ENCODE assay signal across 30 cellular contexts in genomic region chr22:34427436-34427835, GRCh38.
"Had no signal": no experiment of that assay in that cellular context is flagged by ENCODE, and none has a peak within 500 bp of the region (broad histone marks: within the 10 kb centered on the region; RNA-seq: fewer than 3 reads in every experiment).

No MANE protein-coding gene starts in this region.

- H2AFZ ChIP-seq: hepatocyte had no signal

- H3K27ac Mint-ChIP-seq: activated naive CD4-positive, alpha-beta T cell treated with anti-CD3 and anti-CD28 coated beads, Interleukin-2, amount 10 ng/mL, durations not matched to agents 7 days and 5 days; activated naive CD8-positive, alpha-beta T cell treated with anti-CD3 and anti-CD28 coated beads, Interleukin-2, amount 10 ng/mL, durations not matched to agents 7 days and 5 days; activated T-helper 1 cell treated with anti-CD3 and anti-CD28 coated beads, Interleukin-12 subunit alpha, Interleukin-12 subunit beta, Interleukin-2, Interleukin-4 antibody, amounts not matched to agents 30 ng/mL and 10 ng/mL and 1 ng/mL, durations not matched to agents 14 hours and 24 hours and 36 hours; endodermal cell; memory B cell; naive thymus-derived CD8-positive, alpha-beta T cell; stimulated activated memory B cell treated with anti-CD40 and anti-IgM and Interleukin-4, amounts not matched to agents 10 μg/mL and 1 μg/mL and 100 μg/mL, for 72 hours; stimulated activated naive CD8-positive, alpha-beta T cell treated with anti-CD3 and anti-CD28 coated beads, Interleukin-15, amount 100 ng/mL, for 72 hours had no signal

- H3K4me2 ChIP-seq: hepatocyte, smooth muscle cell had no signal

- H3K4me3 ChIP-seq: gastrocnemius medialis, hepatocyte, pancreas, psoas muscle, smooth muscle cell, upper lobe of left lung, vagina had no signal

- H3K36me3 Mint-ChIP-seq: activated naive CD4-positive, alpha-beta T cell treated with anti-CD3 and anti-CD28 coated beads, Interleukin-2, amount 10 ng/mL, durations not matched to agents 7 days and 5 days; activated naive CD8-positive, alpha-beta T cell treated with anti-CD3 and anti-CD28 coated beads, Interleukin-2, amount 10 ng/mL, durations not matched to agents 7 days and 5 days; memory B cell; naive thymus-derived CD8-positive, alpha-beta T cell; stimulated activated memory B cell treated with anti-CD40 and anti-IgM and Interleukin-4, amounts not matched to agents 10 μg/mL and 1 μg/mL and 100 μg/mL, for 72 hours had no signal

- H3K27me3 ChIP-seq: brain microvascular endothelial cell, gastrocnemius medialis, hepatocyte, upper lobe of left lung, vagina had no signal

- H3K27ac ChIP-seq: brain microvascular endothelial cell, gastrocnemius medialis, hepatocyte, pancreas, psoas muscle, upper lobe of left lung, vagina, WERI-Rb-1 had no signal

- H3K36me3 ChIP-seq: brain microvascular endothelial cell, gastrocnemius medialis, pancreas, upper lobe of left lung, vagina, WERI-Rb-1 had no signal

- DNase-seq: activated CD4-positive, alpha-beta T cell treated with anti-CD3 and anti-CD28 coated beads for 48 hours; activated CD4-positive, alpha-beta T cell treated with anti-CD3 and anti-CD28 coated beads, Interleukin-2, amount 50 U/mL, for 48 hours; activated CD8-positive, alpha-beta memory T cell treated with anti-CD3 and anti-CD28 coated beads for 24 hours; activated effector memory CD4-positive, alpha-beta T cell treated with anti-CD3 and anti-CD28 coated beads, Interleukin-2, amount 50 U/mL, for 16 hours; activated naive CD4-positive, alpha-beta T cell treated with anti-CD3 and anti-CD28 coated beads, Interleukin-2, amount 10 ng/mL, durations not matched to agents 7 days and 5 days; activated naive CD8-positive, alpha-beta T cell treated with anti-CD3 and anti-CD28 coated beads, Interleukin-2, amount 10 ng/mL, durations not matched to agents 7 days and 5 days; brain microvascular endothelial cell; central memory CD4-positive, alpha-beta T cell; endodermal cell; gastrocnemius medialis; kidney; naive thymus-derived CD8-positive, alpha-beta T cell; nucleus accumbens; pancreas; psoas muscle; stimulated activated CD4-positive, alpha-beta T cell treated with anti-CD3 and anti-CD28 coated beads, Interleukin-1b, Interleukin-23, amount 100 ng/mL, for 48 hours; stimulated activated CD4-positive, alpha-beta T cell treated with anti-CD3 and anti-CD28 coated beads, Interleukin-4, amount 100 ng/mL, for 4 hours; stimulated activated CD8-positive, alpha-beta memory T cell treated with anti-CD3 and anti-CD28 coated beads, Interleukin-4, amount 100 ng/mL, for 48 hours; stimulated activated naive CD8-positive, alpha-beta T cell treated with anti-CD3 and anti-CD28 coated beads, Interleukin-15, amount 100 ng/mL, for 72 hours; substantia nigra; upper lobe of left lung; WERI-Rb-1 had no signal

- H3K9me3 ChIP-seq: gastrocnemius medialis, pancreas, psoas muscle, vagina had no signal

- H3K79me2 ChIP-seq: hepatocyte had no signal

- H3K4me1 Mint-ChIP-seq: activated naive CD4-positive, alpha-beta T cell treated with anti-CD3 and anti-CD28 coated beads, Interleukin-2, amount 10 ng/mL, durations not matched to agents 7 days and 5 days; activated naive CD8-positive, alpha-beta T cell treated with anti-CD3 and anti-CD28 coated beads, Interleukin-2, amount 10 ng/mL, durations not matched to agents 7 days and 5 days; endodermal cell; neural crest cell; stimulated activated memory B cell treated with anti-CD40 and anti-IgM and Interleukin-4, amounts not matched to agents 10 μg/mL and 1 μg/mL and 100 μg/mL, for 72 hours; stimulated activated naive CD8-positive, alpha-beta T cell treated with anti-CD3 and anti-CD28 coated beads, Interleukin-15, amount 100 ng/mL, for 72 hours had no signal

- H3K4me3 Mint-ChIP-seq: activated naive CD4-positive, alpha-beta T cell treated with anti-CD3 and anti-CD28 coated beads, Interleukin-2, amount 10 ng/mL, durations not matched to agents 7 days and 5 days; activated naive CD8-positive, alpha-beta T cell treated with anti-CD3 and anti-CD28 coated beads, Interleukin-2, amount 10 ng/mL, durations not matched to agents 7 days and 5 days; activated T-helper 1 cell treated with anti-CD3 and anti-CD28 coated beads, Interleukin-12 subunit alpha, Interleukin-12 subunit beta, Interleukin-2, Interleukin-4 antibody, amounts not matched to agents 30 ng/mL and 10 ng/mL and 1 ng/mL, durations not matched to agents 14 hours and 24 hours and 36 hours; endodermal cell; memory B cell; naive thymus-derived CD8-positive, alpha-beta T cell; neural crest cell; stimulated activated memory B cell treated with anti-CD40 and anti-IgM and Interleukin-4, amounts not matched to agents 10 μg/mL and 1 μg/mL and 100 μg/mL, for 72 hours; stimulated activated naive CD8-positive, alpha-beta T cell treated with anti-CD3 and anti-CD28 coated beads, Interleukin-15, amount 100 ng/mL, for 72 hours had no signal

- H3K27me3 Mint-ChIP-seq: activated naive CD4-positive, alpha-beta T cell treated with anti-CD3 and anti-CD28 coated beads, Interleukin-2, amount 10 ng/mL, durations not matched to agents 7 days and 5 days; activated naive CD8-positive, alpha-beta T cell treated with anti-CD3 and anti-CD28 coated beads, Interleukin-2, amount 10 ng/mL, durations not matched to agents 7 days and 5 days; stimulated activated memory B cell treated with anti-CD40 and anti-IgM and Interleukin-4, amounts not matched to agents 10 μg/mL and 1 μg/mL and 100 μg/mL, for 72 hours; stimulated activated naive CD8-positive, alpha-beta T cell treated with anti-CD3 and anti-CD28 coated beads, Interleukin-15, amount 100 ng/mL, for 72 hours had no signal

- H3K9me3 Mint-ChIP-seq: endodermal cell, neural crest cell had no signal

- H3K4me1 ChIP-seq: gastrocnemius medialis, pancreas, psoas muscle, upper lobe of left lung had no signal

- ATAC-seq: activated CD4-positive, CD25-positive, alpha-beta regulatory T cell treated with anti-CD3 and anti-CD28 coated beads, Interleukin-2, amount 50 U/mL, for 24 hours; gastrocnemius medialis; naive thymus-derived CD8-positive, alpha-beta T cell; psoas muscle; stimulated activated memory B cell treated with anti-CD40 and anti-IgM and Interleukin-4, amounts not matched to agents 10 μg/mL and 1 μg/mL and 100 μg/mL, for 72 hours; stimulated activated naive CD8-positive, alpha-beta T cell treated with anti-CD3 and anti-CD28 coated beads, Interleukin-15, amount 100 ng/mL, for 72 hours had no signal
